10 cellular contexts compared by ENCODE assay signal in genomic region chr15:72358532-72359180, GRCh38. TPM values are rescaled to one million over a fixed set of nuclear protein-coding genes. Genes with fewer than 3 reads are reported as not detected.
DNase-seq lines count a peak whose midpoint lies in the region; ATAC-seq, FAIRE-seq and TF ChIP-seq lines count a peak whose summit lies in the region.
"Had no signal": no experiment of that assay in that cellular context is flagged by ENCODE, and none has a peak within 500 bp of the region (broad histone marks: within the 10 kb centered on the region; RNA-seq: fewer than 3 reads in every experiment).

No MANE protein-coding gene starts in this region.

- peak; percentile 35 for DNase-seq in AG09309 (ENCODE audit: low read depth)
- peak; percentile 93 for DNase-seq in bronchial epithelial cell (ENCODE audit: low read depth)
- peak; percentile 39 for DNase-seq in lung (ENCODE audit: low spot score)
- no peak for DNase-seq in progenitor cell of endocrine pancreas (ENCODE audit: low spot score, unreplicated experiment)
- no peak for DNase-seq in medulla oblongata (ENCODE audit: extremely low spot score)
- DNase-seq in SW 1271 (lab: John Stamatoyannopoulos, UW): no peak

- no peak overlapping the region for H3K27ac Mint-ChIP-seq in progenitor cell of endocrine pancreas

- no peak overlapping the region for H3K4me3 ChIP-seq in AG09309 (ENCODE audit: control insufficient read depth, low read depth, low read length)
- H3K4me3 ChIP-seq in bronchial epithelial cell (ENCODE audit: low read depth, low read length): no peak overlapping the region
- H3K4me3 ChIP-seq in lung: no peak overlapping the region
- H3K4me3 ChIP-seq: SJSA1, thoracic aorta had no signal

- H3K9me3 ChIP-seq in lung (ENCODE audit: control insufficient read depth in 2 of 2, insufficient read depth in 1 of 2, low read length in 1 of 2): no peaks in the 10 kb centered on the region
- H3K9me3 ChIP-seq: SJSA1, thoracic aorta had no signal

- TF ChIP-seq CTCF in AG09309 (IDR thresholded peaks at IDR 0.05; ENCODE audit: control insufficient read depth, insufficient read depth, low read depth, low read length, missing control alignments) (no peak), bronchial epithelial cell (IDR thresholded peaks at IDR 0.05; ENCODE audit: insufficient read depth, low read length, severe bottlenecking) (no peak), lung (IDR thresholded peaks at IDR 0.05; ENCODE audit: control extremely low read depth, extremely low read depth) (no peak), progenitor cell of endocrine pancreas (IDR thresholded peaks at IDR 0.05; ENCODE audit: unreplicated experiment) (no peak)

- H3K4me1 Mint-ChIP-seq in progenitor cell of endocrine pancreas (ENCODE audit: low read depth): no peaks in the 10 kb centered on the region

- H3K27me3 Mint-ChIP-seq in progenitor cell of endocrine pancreas: no peaks in the 10 kb centered on the region

- ATAC-seq in HG02798 (IDR thresholded peaks at IDR 0.05; ENCODE audit: poor library complexity, unreplicated experiment) (peak; percentile 64), lung (ENCODE audit: insufficient read depth, low FRiP score) (peak; percentile 27), GM19463 (IDR thresholded peaks at IDR 0.05; ENCODE audit: unreplicated experiment) (no peak)

- 47 to 60% methylated on average over 7 of the region's 7 CpGs for WGBS in lung, 2 donors

- no peaks in the 10 kb centered on the region for H3K36me3 Mint-ChIP-seq in progenitor cell of endocrine pancreas (ENCODE audit: insufficient read depth)

- peak; percentile 92 for FAIRE-seq in bronchial epithelial cell (lab: Jason Lieb, UNC)

- H3K27ac ChIP-seq in lung (ENCODE audit: low read depth in 1 of 2, low read length in 1 of 2): peak overlapping the region in 1 of 2 donors; percentile 57
- H3K27ac ChIP-seq: SJSA1, thoracic aorta had no signal

- H3K4me3 Mint-ChIP-seq in progenitor cell of endocrine pancreas (ENCODE audit: low read depth): no peak overlapping the region

- H3K36me3 ChIP-seq in bronchial epithelial cell (ENCODE audit: control insufficient read depth, insufficient read depth, low read length) (peaks cover 3% of the 10 kb centered on the region), lung (ENCODE audit: control insufficient read depth in 2 of 2, insufficient read depth in 2 of 2, low read length in 2 of 2) (peaks cover 8 to 21% of the 10 kb centered on the region in 2 donors)

- H3K4me1 ChIP-seq in lung (ENCODE audit: control insufficient read depth in 2 of 2, insufficient read depth in 2 of 2, low read length in 2 of 2): peaks cover 5 to 12% of the 10 kb centered on the region in 2 donors

- H3K27me3 ChIP-seq in bronchial epithelial cell (ENCODE audit: control insufficient read depth, insufficient read depth, low read length) (no peaks in the 10 kb centered on the region), lung (ENCODE audit: control insufficient read depth, insufficient read depth) (no peaks in the 10 kb centered on the region)
- H3K27me3 ChIP-seq: SJSA1 had no signal

- no peaks in the 10 kb centered on the region for H3K9me3 Mint-ChIP-seq in progenitor cell of endocrine pancreas (ENCODE audit: low read depth)

RNA-seq across cellular contexts. Expression of gene HEXA, which starts 17.2 kb away (rescaled TPM):
- total RNA-seq in bronchial epithelial cell (32.3 and 48.7 TPM in 2 replicates), lung (100 to 1,000 TPM; 108 to 151 TPM), progenitor cell of endocrine pancreas (67.4 and 77.8 TPM in 2 replicates)
- polyA plus RNA-seq in lung: 100 to 1,000 TPM; 114 to 156 TPM

RNA-seq across cellular contexts. Expression of gene CELF6, which starts 38.7 kb away (rescaled TPM):
- total RNA-seq in bronchial epithelial cell (under 0.01 TPM in 1 of 2 replicates, not detected in the other), lung (1 to 10 TPM; 2.1 to 3.4 TPM), progenitor cell of endocrine pancreas (1.2 and 1.4 TPM in 2 replicates)
- 1 to 10 TPM; 3.4 to 6.4 TPM for polyA plus RNA-seq in lung

RNA-seq across cellular contexts. Expression of gene TMEM202, which starts 39.4 kb away (rescaled TPM):
- total RNA-seq in bronchial epithelial cell: not detected in 2 replicates
- not detected for total RNA-seq in lung
- not detected for polyA plus RNA-seq in lung
- total RNA-seq in progenitor cell of endocrine pancreas: not detected in 2 replicates
- total RNA-seq: SJSA1, thoracic aorta had no signal

Comparison
In these comparisons a context has a peak if more than half of its experiments do, and no peak if none do; other contexts are left out.
1. DNase-seq: peak in AG09309 (single experiment), bronchial epithelial cell (single experiment) and lung (single experiment); none in progenitor cell of endocrine pancreas (single experiment), medulla oblongata (single experiment) and SW 1271 (0 of 2).